In genomic region chr11:46393231-46393616, GRCh38 we compare ENCODE assay signal across 8 cellular contexts. TPM values are rescaled to one million over a fixed set of nuclear protein-coding genes. Genes with fewer than 3 reads are reported as not detected.
DNase-seq lines count a peak whose midpoint lies in the region; TF ChIP-seq lines count a peak whose summit lies in the region.
"Had no signal": no experiment of that assay in that cellular context is flagged by ENCODE, and none has a peak within 500 bp of the region (broad histone marks: within the 10 kb centered on the region; RNA-seq: fewer than 3 reads in every experiment).

No MANE protein-coding gene starts in this region.

- H3K27ac ChIP-seq in duodenal mucosa (ENCODE audit: low read depth, low read length) = no peak overlapping the region

- H3K4me1 ChIP-seq in ES-I3 (ENCODE audit: insufficient read depth, low read length) = peaks cover 9% of the 10 kb centered on the region; the same call in 1 of the 2 replicates
- H3K4me1 ChIP-seq in duodenal mucosa (ENCODE audit: control insufficient read depth in 1 of 2, insufficient read depth in 2 of 2, low read length in 2 of 2) = peaks cover 26 to 30% of the 10 kb centered on the region in 2 donors
- peaks cover 28% of the 10 kb centered on the region for H3K4me1 ChIP-seq in neuron (ENCODE audit: insufficient read depth, low read length)

- peaks cover 30% of the 10 kb centered on the region for H3K27me3 Mint-ChIP-seq in IgD-negative memory B cell

- no peak overlapping the region for H2AFZ ChIP-seq in neuron (ENCODE audit: low read depth, low read length)

- in situ Hi-C loops in GM13976 (cut with MboI; ENCODE audit: low sequenced_read_pairs, unreplicated experiment) = no loop called here

- H3K9me3 Mint-ChIP-seq in IgD-negative memory B cell = no peaks in the 10 kb centered on the region

- no peak for DNase-seq in NCI-H2107 (lab: John Stamatoyannopoulos, UW)
- no peak for DNase-seq in NCI-H146 (lab: John Stamatoyannopoulos, UW)
- no peak for DNase-seq in GM13976 (ENCODE audit: low spot score)
- DNase-seq: cortex of kidney had no signal

- no peak for TF ChIP-seq CTCF in GM13976 (IDR thresholded peaks at IDR 0.05; ENCODE audit: borderline replicate concordance, control extremely low read depth, extremely low read depth, insufficient read depth, missing control alignments)

- H3K9ac ChIP-seq in ES-I3 (ENCODE audit: low read depth, low read length) (peak overlapping the region; percentile 60; the same call in 1 of the 2 replicates), duodenal mucosa (ENCODE audit: low read depth in 1 of 2, low read length in 2 of 2) (no peak overlapping the region)

- H3K27ac Mint-ChIP-seq in IgD-negative memory B cell = peak overlapping the region in 2 of 3 donors; percentile 33 to 65

- peak overlapping the region in 3 of 4 donors; percentile 39 to 74 (median 58) for H3K4me3 Mint-ChIP-seq in IgD-negative memory B cell

- H3K9me3 ChIP-seq in ES-I3 (ENCODE audit: control insufficient read depth, insufficient read depth, low read length) = no peaks in the 10 kb centered on the region; the same call in 1 of the 2 replicates
- no peaks in the 10 kb centered on the region for H3K9me3 ChIP-seq in duodenal mucosa (ENCODE audit: control insufficient read depth in 1 of 2, low read length in 2 of 2)
- no peaks in the 10 kb centered on the region for H3K9me3 ChIP-seq in neuron (ENCODE audit: low read length)

- H3K27me3 ChIP-seq in duodenal mucosa (ENCODE audit: control insufficient read depth in 1 of 2, insufficient read depth in 2 of 2, low read length in 2 of 2) (peaks cover 26 to 31% of the 10 kb centered on the region in 2 donors), neuron (ENCODE audit: insufficient read depth, low read length) (peaks cover 22% of the 10 kb centered on the region)

- H3K4me1 Mint-ChIP-seq in IgD-negative memory B cell = peaks cover 0 to 13% (median 10%) of the 10 kb centered on the region in 3 donors

- no peaks in the 10 kb centered on the region for H3K36me3 Mint-ChIP-seq in IgD-negative memory B cell

- H3K36me3 ChIP-seq in ES-I3 (ENCODE audit: insufficient read depth, low read length) (no peaks in the 10 kb centered on the region), duodenal mucosa (ENCODE audit: control insufficient read depth in 1 of 2, insufficient read depth in 2 of 2, low read length in 2 of 2) (peaks cover 17 to 21% of the 10 kb centered on the region in 2 donors), neuron (ENCODE audit: insufficient read depth, low read length) (peaks cover 22% of the 10 kb centered on the region)

- H3K4me3 ChIP-seq in duodenal mucosa (ENCODE audit: low read depth in 1 of 2, low read length in 2 of 2) (peak overlapping the region; percentile 58 to 62), neuron (ENCODE audit: low read length) (peak overlapping the region; percentile 52)

RNA-seq across cellular contexts. Expression of gene CHRM4, which starts 1.6 kb away (rescaled TPM):
- polyA plus RNA-seq in IgD-negative memory B cell = 0.29 TPM

RNA-seq across cellular contexts. Expression of gene MDK, which starts 11.8 kb away (rescaled TPM):
- 0.60 TPM for polyA plus RNA-seq in IgD-negative memory B cell

RNA-seq across cellular contexts. Expression of gene DGKZ, which starts 46.0 kb away (rescaled TPM):
- 9.0 TPM for polyA plus RNA-seq in IgD-negative memory B cell
